27 cellular contexts compared by ENCODE assay signal in genomic region chrX:43552703-43553102, GRCh38.
"Had no signal": no experiment of that assay in that cellular context is flagged by ENCODE, and none has a peak within 500 bp of the region (broad histone marks: within the 10 kb centered on the region; RNA-seq: fewer than 3 reads in every experiment).

No MANE protein-coding gene starts in this region.

- DNase-seq: dermis blood vessel endothelial cell; effector memory CD4-positive, alpha-beta T cell; glutamatergic neuron; hypothalamus; immature natural killer cell; islet precursor cell; left colon; left ventricle myocardium superior; naive B cell; nucleus accumbens; sigmoid colon; stimulated activated CD4-positive, alpha-beta T cell treated with anti-CD3 and anti-CD28 coated beads, Interleukin-2, amount 100 ng/mL, for 24 hours; stimulated activated CD4-positive, alpha-beta T cell treated with anti-CD3 and anti-CD28 coated beads, Interleukin-4, amount 100 ng/mL, for 24 hours; stimulated activated naive CD4-positive, alpha-beta T cell treated with Interleukin-2 at 50 U/mL for 16 hours; substantia nigra; testis; tibial artery had no signal

- H3K9me3 ChIP-seq: esophagus muscularis mucosa, heart right ventricle, mucosa of descending colon, prostate gland, right atrium auricular region, sigmoid colon, testis, tibial artery had no signal

- ATAC-seq: left ventricle myocardium superior; natural killer cell treated with Interleukin-12 subunit alpha and Interleukin-12 subunit beta and Interleukin-15 and Interleukin-18, amount 100 ng/mL, for 72 hours; stimulated activated effector memory CD8-positive, alpha-beta T cell treated with anti-CD3 and anti-CD28 coated beads, Interleukin-12 subunit alpha, Interleukin-12 subunit beta, amount 100 ng/mL, for 72 hours had no signal

- H3K27ac ChIP-seq: coronary artery, esophagus muscularis mucosa, foreskin keratinocyte, heart right ventricle, prostate gland, right atrium auricular region, sigmoid colon, testis, tibial artery had no signal

- H3K27me3 ChIP-seq: esophagus muscularis mucosa, foreskin keratinocyte, right atrium auricular region, sigmoid colon, testis, tibial artery had no signal

- H3K36me3 ChIP-seq: esophagus muscularis mucosa, heart right ventricle, prostate gland, right atrium auricular region, sigmoid colon, tibial artery had no signal

- H3K4me1 ChIP-seq: foreskin keratinocyte, prostate gland, right atrium auricular region, sigmoid colon, testis had no signal

- H3K4me3 ChIP-seq: esophagus muscularis mucosa, heart right ventricle, lung, mucosa of descending colon, prostate gland, right atrium auricular region, sigmoid colon, testis, tibial artery had no signal
